40 cellular contexts compared by ENCODE assay signal in genomic region chr5:18101532-18101931, GRCh38.
"Had no signal": no experiment of that assay in that cellular context is flagged by ENCODE, and none has a peak within 500 bp of the region (broad histone marks: within the 10 kb centered on the region; RNA-seq: fewer than 3 reads in every experiment).

No MANE protein-coding gene starts in this region.

- H3K4me1 ChIP-seq: adrenal gland, ascending aorta, body of pancreas, breast epithelium had no signal

- H3K9me3 Mint-ChIP-seq: activated naive CD4-positive, alpha-beta T cell treated with anti-CD3 and anti-CD28 coated beads, Interleukin-2, amount 50 U/mL, for 24 hours; activated naive CD8-positive, alpha-beta T cell treated with anti-CD3 and anti-CD28 coated beads for 36 hours; activated T-helper 17 cell treated with anti-CD3 and anti-CD28 coated beads, Interleukin-2, amount 50 U/mL, for 72 hours; brain had no signal

- H3K9me3 ChIP-seq: adrenal gland, ascending aorta, body of pancreas, breast epithelium had no signal

- H3K36me3 Mint-ChIP-seq: activated naive CD4-positive, alpha-beta T cell treated with anti-CD3 and anti-CD28 coated beads, Interleukin-2, amount 10 ng/mL, durations not matched to agents 7 days and 5 days; activated naive CD4-positive, alpha-beta T cell treated with anti-CD3 and anti-CD28 coated beads, Interleukin-2, amount 50 U/mL, for 24 hours; activated naive CD4-positive, alpha-beta T cell treated with anti-CD3 and anti-CD28 coated beads, Interleukin-2, amount 50 U/mL, for 72 hours; activated naive CD8-positive, alpha-beta T cell; activated naive CD8-positive, alpha-beta T cell treated with anti-CD3 and anti-CD28 coated beads for 36 hours; activated naive CD8-positive, alpha-beta T cell treated with anti-CD3 and anti-CD28 coated beads, Interleukin-2, amount 10 ng/mL, durations not matched to agents 7 days and 5 days; brain had no signal

- DNase-seq: activated effector memory CD4-positive, alpha-beta T cell treated with anti-CD3 and anti-CD28 coated beads, Interleukin-2, amount 50 U/mL, for 16 hours; activated effector memory CD4-positive, alpha-beta T cell treated with Interleukin-2 at 50 U/mL for 16 hours; activated gamma-delta T cell; activated gamma-delta T cell treated with Interleukin-2 at 50 U/mL for 16 hours; activated naive CD4-positive, alpha-beta T cell; activated naive CD4-positive, alpha-beta T cell treated with anti-CD3 and anti-CD28 coated beads for 36 hours; activated naive CD4-positive, alpha-beta T cell treated with anti-CD3 and anti-CD28 coated beads, Interleukin-2, amount 10 ng/mL, durations not matched to agents 7 days and 5 days; activated naive CD4-positive, alpha-beta T cell treated with anti-CD3 and anti-CD28 coated beads, Interleukin-2, amount 50 U/mL, for 16 hours; activated naive CD4-positive, alpha-beta T cell treated with Interleukin-2 at 50 U/mL for 16 hours; activated naive CD8-positive, alpha-beta T cell treated with anti-CD3 and anti-CD28 coated beads for 36 hours; activated naive CD8-positive, alpha-beta T cell treated with anti-CD3 and anti-CD28 coated beads, Interleukin-2, amount 10 ng/mL, durations not matched to agents 7 days and 5 days; activated naive CD8-positive, alpha-beta T cell treated with anti-CD3 and anti-CD28 coated beads, Interleukin-2, amount 50 U/mL, for 24 hours; activated T-cell treated with anti-CD3 and anti-CD28 coated beads for 4 hours; activated T-cell treated with anti-CD3 and anti-CD28 coated beads, Interleukin-2, amount 50 U/mL, for 1 hour; activated T-cell treated with anti-CD3 and anti-CD28 coated beads, Interleukin-2, amount 50 U/mL, for 24 hours; activated T-cell treated with anti-CD3 and anti-CD28 coated beads, Interleukin-2, amount 50 U/mL, for 4 hours; activated T-cell treated with anti-CD3 and anti-CD28 coated beads, Interleukin-2, amount 50 U/mL, for 48 hours; activated T-cell treated with anti-CD3 and anti-CD28 coated beads, Interleukin-2, amount 50 U/mL, for 72 hours; adrenal gland; amniotic stem cell; amygdala; anterior cingulate cortex; aorta; body of pancreas; brain microvascular endothelial cell; caudate nucleus; central memory CD4-positive, alpha-beta T cell; cerebellar nuclear complex had no signal

- FAIRE-seq: bronchial epithelial cell had no signal

- H3K27ac ChIP-seq: adrenal gland, ascending aorta, body of pancreas, brain microvascular endothelial cell, breast epithelium, cardiac muscle cell had no signal

- H3K27ac Mint-ChIP-seq: activated naive CD4-positive, alpha-beta T cell treated with anti-CD3 and anti-CD28 coated beads for 36 hours; activated naive CD4-positive, alpha-beta T cell treated with anti-CD3 and anti-CD28 coated beads, Interleukin-2, amount 10 ng/mL, durations not matched to agents 7 days and 5 days; activated naive CD4-positive, alpha-beta T cell treated with anti-CD3 and anti-CD28 coated beads, Interleukin-2, amount 50 U/mL, for 24 hours; activated naive CD4-positive, alpha-beta T cell treated with anti-CD3 and anti-CD28 coated beads, Interleukin-2, amount 50 U/mL, for 72 hours; activated naive CD8-positive, alpha-beta T cell; activated naive CD8-positive, alpha-beta T cell treated with anti-CD3 and anti-CD28 coated beads for 36 hours; activated naive CD8-positive, alpha-beta T cell treated with anti-CD3 and anti-CD28 coated beads, Interleukin-2, amount 10 ng/mL, durations not matched to agents 7 days and 5 days; activated naive CD8-positive, alpha-beta T cell treated with anti-CD3 and anti-CD28 coated beads, Interleukin-2, amount 50 U/mL, for 24 hours; activated T-cell treated with anti-CD3 and anti-CD28 coated beads, Interleukin-2, amount 50 U/mL, for 24 hours; activated T-cell treated with anti-CD3 and anti-CD28 coated beads, Interleukin-2, amount 50 U/mL, for 72 hours; activated T-helper 1 cell treated with anti-CD3 and anti-CD28 coated beads, Interleukin-12 subunit alpha, Interleukin-12 subunit beta, Interleukin-2, Interleukin-4 antibody, amounts not matched to agents 30 ng/mL and 10 ng/mL and 1 ng/mL, durations not matched to agents 14 hours and 24 hours and 36 hours; activated T-helper 17 cell treated with anti-CD3 and anti-CD28 coated beads, Interleukin-2, amount 50 U/mL, for 72 hours; activated T-helper 2 cell treated with anti-CD3 and anti-CD28 coated beads, Interferon-gamma antibody, Interleukin-2, Interleukin-4, amounts not matched to agents 10 μg/mL and 5 μg/mL and 100 μg/mL, durations not matched to agents 14 hours and 24 hours and 36 hours; brain had no signal

- H3K4me3 Mint-ChIP-seq: activated naive CD4-positive, alpha-beta T cell treated with anti-CD3 and anti-CD28 coated beads for 36 hours; activated naive CD4-positive, alpha-beta T cell treated with anti-CD3 and anti-CD28 coated beads, Interleukin-2, amount 10 ng/mL, durations not matched to agents 7 days and 5 days; activated naive CD4-positive, alpha-beta T cell treated with anti-CD3 and anti-CD28 coated beads, Interleukin-2, amount 50 U/mL, for 24 hours; activated naive CD8-positive, alpha-beta T cell; activated naive CD8-positive, alpha-beta T cell treated with anti-CD3 and anti-CD28 coated beads for 36 hours; activated naive CD8-positive, alpha-beta T cell treated with anti-CD3 and anti-CD28 coated beads, Interleukin-2, amount 10 ng/mL, durations not matched to agents 7 days and 5 days; activated naive CD8-positive, alpha-beta T cell treated with anti-CD3 and anti-CD28 coated beads, Interleukin-2, amount 50 U/mL, for 24 hours; activated T-cell treated with anti-CD3 and anti-CD28 coated beads, Interleukin-2, amount 50 U/mL, for 24 hours; activated T-cell treated with anti-CD3 and anti-CD28 coated beads, Interleukin-2, amount 50 U/mL, for 4 hours; activated T-cell treated with anti-CD3 and anti-CD28 coated beads, Interleukin-2, amount 50 U/mL, for 72 hours; activated T-helper 1 cell treated with anti-CD3 and anti-CD28 coated beads, Interleukin-12 subunit alpha, Interleukin-12 subunit beta, Interleukin-2, Interleukin-4 antibody, amounts not matched to agents 30 ng/mL and 10 ng/mL and 1 ng/mL, durations not matched to agents 14 hours and 24 hours and 36 hours; activated T-helper 17 cell treated with anti-CD3 and anti-CD28 coated beads, Interleukin-2, amount 50 U/mL, for 72 hours; brain; central memory CD8-positive, alpha-beta T cell had no signal

- H3K4me1 Mint-ChIP-seq: activated naive CD4-positive, alpha-beta T cell treated with anti-CD3 and anti-CD28 coated beads, Interleukin-2, amount 10 ng/mL, durations not matched to agents 7 days and 5 days; activated naive CD4-positive, alpha-beta T cell treated with anti-CD3 and anti-CD28 coated beads, Interleukin-2, amount 50 U/mL, for 24 hours; activated naive CD8-positive, alpha-beta T cell treated with anti-CD3 and anti-CD28 coated beads for 36 hours; activated naive CD8-positive, alpha-beta T cell treated with anti-CD3 and anti-CD28 coated beads, Interleukin-2, amount 10 ng/mL, durations not matched to agents 7 days and 5 days; activated naive CD8-positive, alpha-beta T cell treated with anti-CD3 and anti-CD28 coated beads, Interleukin-2, amount 50 U/mL, for 24 hours; activated T-helper 17 cell treated with anti-CD3 and anti-CD28 coated beads, Interleukin-2, amount 50 U/mL, for 72 hours; central memory CD8-positive, alpha-beta T cell had no signal

- ATAC-seq: activated naive CD4-positive, alpha-beta T cell treated with anti-CD3 and anti-CD28 coated beads, Interleukin-2, amount 50 U/mL, for 72 hours; activated naive CD8-positive, alpha-beta T cell treated with anti-CD3 and anti-CD28 coated beads, Interleukin-2, amount 50 U/mL, for 24 hours; activated T-cell treated with anti-CD3 and anti-CD28 coated beads, Interleukin-2, amount 50 U/mL, for 4 hours; activated T-cell treated with anti-CD3 and anti-CD28 coated beads, Interleukin-2, amount 50 U/mL, for 72 hours; activated T-helper 17 cell treated with anti-CD3 and anti-CD28 coated beads, Interleukin-2, amount 50 U/mL, for 72 hours; body of pancreas had no signal

- H3K36me3 ChIP-seq: adrenal gland, ascending aorta, brain microvascular endothelial cell, breast epithelium, cardiac muscle cell had no signal

- H3K27me3 Mint-ChIP-seq: activated naive CD4-positive, alpha-beta T cell treated with anti-CD3 and anti-CD28 coated beads, Interleukin-2, amount 10 ng/mL, durations not matched to agents 7 days and 5 days; activated naive CD4-positive, alpha-beta T cell treated with anti-CD3 and anti-CD28 coated beads, Interleukin-2, amount 50 U/mL, for 24 hours; activated naive CD8-positive, alpha-beta T cell; activated naive CD8-positive, alpha-beta T cell treated with anti-CD3 and anti-CD28 coated beads for 36 hours; activated naive CD8-positive, alpha-beta T cell treated with anti-CD3 and anti-CD28 coated beads, Interleukin-2, amount 10 ng/mL, durations not matched to agents 7 days and 5 days; activated naive CD8-positive, alpha-beta T cell treated with anti-CD3 and anti-CD28 coated beads, Interleukin-2, amount 50 U/mL, for 24 hours; activated T-cell treated with anti-CD3 and anti-CD28 coated beads, Interleukin-2, amount 50 U/mL, for 24 hours; activated T-helper 17 cell treated with anti-CD3 and anti-CD28 coated beads, Interleukin-2, amount 50 U/mL, for 72 hours; brain; central memory CD8-positive, alpha-beta T cell had no signal

- H3K27me3 ChIP-seq: adrenal gland, ascending aorta, body of pancreas, brain microvascular endothelial cell, breast epithelium, cardiac muscle cell had no signal

- H3K4me3 ChIP-seq: adrenal gland, ascending aorta, body of pancreas, breast epithelium, cardiac muscle cell had no signal
